17 cellular contexts compared by ENCODE assay signal in the genomic region with DNA sequence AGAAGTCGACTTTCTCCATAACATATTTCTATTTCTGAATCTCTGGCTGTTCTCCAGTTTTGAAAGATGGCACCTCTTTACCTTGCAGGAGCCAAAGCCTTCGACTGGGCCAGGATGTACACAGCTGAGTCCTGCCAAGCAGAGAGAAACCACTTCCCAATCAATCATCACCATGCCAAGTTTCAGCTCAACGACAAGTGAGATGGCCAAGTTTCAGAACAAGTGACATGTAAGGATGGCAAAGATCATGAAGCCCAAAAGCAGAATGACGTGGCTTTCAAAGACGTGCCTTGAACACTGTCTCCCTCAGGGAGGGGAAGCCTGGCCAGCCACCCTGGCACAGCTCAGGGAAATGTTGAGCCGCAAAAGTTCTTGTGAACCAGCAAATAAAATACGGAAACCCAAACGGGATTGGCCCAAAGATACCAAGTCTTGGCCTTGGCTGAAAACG. TPM values are rescaled to one million over a fixed set of nuclear protein-coding genes. Genes with fewer than 3 reads are reported as not detected.
DNase-seq lines count a peak whose midpoint lies in the region; ATAC-seq lines count a peak whose summit lies in the region.
"Had no signal": no experiment of that assay in that cellular context is flagged by ENCODE, and none has a peak within 500 bp of the region (broad histone marks: within the 10 kb centered on the region; RNA-seq: fewer than 3 reads in every experiment).

No MANE protein-coding gene starts in this region.

- peaks cover 64% of the 10 kb centered on the region for H3K36me3 Mint-ChIP-seq in activated naive CD4-positive, alpha-beta T cell treated with anti-CD3 and anti-CD28 coated beads, Interleukin-2, amount 10 ng/mL, durations not matched to agents 7 days and 5 days
- H3K36me3 Mint-ChIP-seq in activated CD4-positive, alpha-beta memory T cell treated with anti-CD3 and anti-CD28 coated beads for 36 hours, result peaks cover 22% of the 10 kb centered on the region
- peaks cover 37 to 51% of the 10 kb centered on the region in 2 donors for H3K36me3 Mint-ChIP-seq in stimulated activated naive B cell treated with anti-CD40 and anti-IgM and Interleukin-4, amounts not matched to agents 10 μg/mL and 1 μg/mL and 100 μg/mL, for 72 hours
- H3K36me3 Mint-ChIP-seq: mesothelial cell of epicardium had no signal

- H3K4me1 Mint-ChIP-seq in activated naive CD4-positive, alpha-beta T cell treated with anti-CD3 and anti-CD28 coated beads, Interleukin-2, amount 10 ng/mL, durations not matched to agents 7 days and 5 days, result peaks cover 83% of the 10 kb centered on the region
- peaks cover 88% of the 10 kb centered on the region for H3K4me1 Mint-ChIP-seq in activated CD4-positive, alpha-beta memory T cell treated with anti-CD3 and anti-CD28 coated beads for 36 hours (ENCODE audit: low read depth)
- peaks cover 55 to 99% of the 10 kb centered on the region in 2 donors for H3K4me1 Mint-ChIP-seq in stimulated activated naive B cell treated with anti-CD40 and anti-IgM and Interleukin-4, amounts not matched to agents 10 μg/mL and 1 μg/mL and 100 μg/mL, for 72 hours

- peak overlapping the region; percentile 53 for H3K27ac Mint-ChIP-seq in activated naive CD4-positive, alpha-beta T cell treated with anti-CD3 and anti-CD28 coated beads, Interleukin-2, amount 10 ng/mL, durations not matched to agents 7 days and 5 days
- H3K27ac Mint-ChIP-seq in activated CD4-positive, alpha-beta memory T cell treated with anti-CD3 and anti-CD28 coated beads for 36 hours, result peak overlapping the region; percentile 76
- H3K27ac Mint-ChIP-seq in stimulated activated naive B cell treated with anti-CD40 and anti-IgM and Interleukin-4, amounts not matched to agents 10 μg/mL and 1 μg/mL and 100 μg/mL, for 72 hours, result peak overlapping the region; percentile 75
- H3K27ac Mint-ChIP-seq: mesothelial cell of epicardium had no signal

- no peaks in the 10 kb centered on the region for H3K27me3 Mint-ChIP-seq in activated naive CD4-positive, alpha-beta T cell treated with anti-CD3 and anti-CD28 coated beads, Interleukin-2, amount 10 ng/mL, durations not matched to agents 7 days and 5 days
- H3K27me3 Mint-ChIP-seq in activated CD4-positive, alpha-beta memory T cell treated with anti-CD3 and anti-CD28 coated beads for 36 hours, result no peaks in the 10 kb centered on the region
- no peaks in the 10 kb centered on the region for H3K27me3 Mint-ChIP-seq in stimulated activated naive B cell treated with anti-CD40 and anti-IgM and Interleukin-4, amounts not matched to agents 10 μg/mL and 1 μg/mL and 100 μg/mL, for 72 hours

- no peaks in the 10 kb centered on the region for H3K9me3 Mint-ChIP-seq in activated naive CD4-positive, alpha-beta T cell treated with anti-CD3 and anti-CD28 coated beads, Interleukin-2, amount 10 ng/mL, durations not matched to agents 7 days and 5 days
- no peaks in the 10 kb centered on the region for H3K9me3 Mint-ChIP-seq in activated CD4-positive, alpha-beta memory T cell treated with anti-CD3 and anti-CD28 coated beads for 36 hours
- H3K9me3 Mint-ChIP-seq in stimulated activated naive B cell treated with anti-CD40 and anti-IgM and Interleukin-4, amounts not matched to agents 10 μg/mL and 1 μg/mL and 100 μg/mL, for 72 hours, result no peaks in the 10 kb centered on the region
- H3K9me3 Mint-ChIP-seq: mesothelial cell of epicardium had no signal

- POLR2A ChIA-PET in activated CD4-positive, alpha-beta memory T cell treated with anti-CD3 and anti-CD28 coated beads for 36 hours (lab: Charles Lee), result interaction anchor here (1.3 kb wide), 1 partner anchor 9 kb away, joined by 4 read pairs; no protein-coding TSS in a partner anchor

- intact Hi-C loops in activated CD4-positive, alpha-beta memory T cell treated with anti-CD3 and anti-CD28 coated beads for 36 hours (cut with micrococcal nuclease), result loop anchor here (10.0 kb wide), 1 partner anchor 1875 kb away; a partner anchor contains a TSS
- intact Hi-C loops in left cardiac atrium (cut with DNase I), result no loop called here

- CTCF ChIA-PET in activated naive CD4-positive, alpha-beta T cell treated with anti-CD3 and anti-CD28 coated beads, Interleukin-2, amount 10 ng/mL, durations not matched to agents 7 days and 5 days (lab: Charles Lee), result interaction anchor here (1.4 kb wide), 1 partner anchor 59 kb away, joined by 3 read pairs; no protein-coding TSS in a partner anchor
- CTCF ChIA-PET in activated CD4-positive, alpha-beta memory T cell treated with anti-CD3 and anti-CD28 coated beads for 36 hours (lab: Charles Lee), result interaction anchor here (1.0 to 2.7 kb wide), 2 partner anchors 18 to 58 kb away, joined by 3 to 8 read pairs; a partner anchor contains a TSS

- DNase-seq in activated naive CD4-positive, alpha-beta T cell treated with anti-CD3 and anti-CD28 coated beads, Interleukin-2, amount 10 ng/mL, durations not matched to agents 7 days and 5 days, result peak; percentile 6
- no peak for DNase-seq in activated naive CD4-positive, alpha-beta T cell (lab: John Stamatoyannopoulos, UW)
- DNase-seq in activated CD4-positive, alpha-beta memory T cell treated with anti-CD3 and anti-CD28 coated beads for 36 hours, result peak; percentile 36
- DNase-seq in left cardiac atrium, result peak; percentile 35
- no peak for DNase-seq in stimulated activated naive B cell treated with anti-CD40 and anti-IgM and Interleukin-4, amounts not matched to agents 10 μg/mL and 1 μg/mL and 100 μg/mL, for 72 hours
- DNase-seq in NCI-H2029 treated with DMSO at 0.1 percent for 48 hours (lab: John Stamatoyannopoulos, UW), result no peak
- no peak for DNase-seq in stimulated activated naive CD4-positive, alpha-beta T cell treated with Interleukin-2 at 50 U/mL for 16 hours (lab: John Stamatoyannopoulos, UW)
- DNase-seq: anterior cingulate cortex, DMS79, IMR-90, NCI-H1105 treated with DMSO at 0.1 percent for 48 hours, NCI-H510A treated with DMSO at 0.1 percent for 48 hours, upper lobe of left lung had no signal

- no peak overlapping the region for H3K4me3 Mint-ChIP-seq in activated naive CD4-positive, alpha-beta T cell treated with anti-CD3 and anti-CD28 coated beads, Interleukin-2, amount 10 ng/mL, durations not matched to agents 7 days and 5 days
- H3K4me3 Mint-ChIP-seq in activated CD4-positive, alpha-beta memory T cell treated with anti-CD3 and anti-CD28 coated beads for 36 hours, result no peak overlapping the region
- peak overlapping the region in 1 of 2 donors; percentile 9 for H3K4me3 Mint-ChIP-seq in stimulated activated naive B cell treated with anti-CD40 and anti-IgM and Interleukin-4, amounts not matched to agents 10 μg/mL and 1 μg/mL and 100 μg/mL, for 72 hours
- H3K4me3 Mint-ChIP-seq: mesothelial cell of epicardium had no signal

- ATAC-seq in left cardiac atrium, result peak; percentile 60 to 65
- no peak for ATAC-seq in stimulated activated naive B cell treated with anti-CD40 and anti-IgM and Interleukin-4, amounts not matched to agents 10 μg/mL and 1 μg/mL and 100 μg/mL, for 72 hours (replicated peaks)
- no peak for ATAC-seq in HG03159 (IDR thresholded peaks at IDR 0.05; ENCODE audit: unreplicated experiment)

RNA-seq across cellular contexts. Expression of a gene that starts 17.7 kb away (rescaled TPM):
- 100 to 1,000 TPM in 1 of 2 experiments, 10 to 100 TPM in 1; 98.2 to 104 TPM for total RNA-seq in activated CD4-positive, alpha-beta memory T cell treated with anti-CD3 and anti-CD28 coated beads for 36 hours
- 10 to 100 TPM; 15.4 to 18.1 TPM for total RNA-seq in left cardiac atrium

RNA-seq across cellular contexts. Expression of a gene that starts 23.7 kb away (rescaled TPM):
- total RNA-seq in activated CD4-positive, alpha-beta memory T cell treated with anti-CD3 and anti-CD28 coated beads for 36 hours, result not detected
- not detected for total RNA-seq in left cardiac atrium
- total RNA-seq: dermis microvascular lymphatic vessel endothelial cell; IMR-90; mesothelial cell of epicardium; T-helper 2 cell treated with Interferon-gamma antibody and Interleukin-4, amounts not matched to agents 100 ng/mL and 5 ng/mL, for 36 hours; upper lobe of left lung had no signal

Comparison
In these comparisons a context has a peak if more than half of its experiments do, and no peak if none do; other contexts are left out.
1. DNase-seq: peak in activated naive CD4-positive, alpha-beta T cell treated with anti-CD3 and anti-CD28 coated beads, Interleukin-2, amount 10 ng/mL, durations not matched to agents 7 days and 5 days (single experiment), activated CD4-positive, alpha-beta memory T cell treated with anti-CD3 and anti-CD28 coated beads for 36 hours (single experiment) and left cardiac atrium (single experiment); none in activated naive CD4-positive, alpha-beta T cell (0 of 4), stimulated activated naive B cell treated with anti-CD40 and anti-IgM and Interleukin-4, amounts not matched to agents 10 μg/mL and 1 μg/mL and 100 μg/mL, for 72 hours (single experiment), NCI-H2029 treated with DMSO at 0.1 percent for 48 hours (single experiment) and stimulated activated naive CD4-positive, alpha-beta T cell treated with Interleukin-2 at 50 U/mL for 16 hours (single experiment).
2. ATAC-seq: peak in left cardiac atrium (2 of 2); none in stimulated activated naive B cell treated with anti-CD40 and anti-IgM and Interleukin-4, amounts not matched to agents 10 μg/mL and 1 μg/mL and 100 μg/mL, for 72 hours (0 of 2) and HG03159 (single experiment).
3. RNA of a gene that starts 17.7 kb away (total RNA-seq): 98.2 to 104 TPM in activated CD4-positive, alpha-beta memory T cell treated with anti-CD3 and anti-CD28 coated beads for 36 hours; 15.4 to 18.1 TPM in left cardiac atrium; every median in the first group is over 4 times any median in the second.
4. Peak in every context shown above with its lines, with median percentiles within 50 percentile points of each other: H3K27ac Mint-ChIP-seq.